In the genomic region with DNA sequence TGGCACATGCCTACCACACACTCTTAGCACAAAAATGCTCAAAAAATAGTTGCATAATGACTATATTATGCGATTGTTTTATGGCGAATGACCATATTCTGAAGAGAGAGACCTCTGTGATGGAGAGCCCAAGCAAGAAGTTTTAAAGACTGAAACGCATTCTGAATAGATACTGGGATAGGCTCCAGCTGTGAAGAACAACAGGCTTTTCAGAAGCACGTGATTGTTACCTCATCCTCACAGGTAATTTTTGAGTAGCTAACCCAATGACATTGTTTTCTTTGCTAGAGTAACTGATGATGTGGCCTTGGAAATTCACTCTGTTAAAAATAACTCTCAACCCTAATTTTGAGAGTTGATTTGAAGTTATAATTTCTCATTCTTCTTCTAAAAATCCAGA, we compare ENCODE assay signal across 1 cellular context.
TF ChIP-seq lines count a peak whose summit lies in the region.

No MANE protein-coding gene starts in this region.

TF ChIP-seq in H1, 55 proteins besides CTCF, POLR2A, EP300 and RAD21:
- TF ChIP-seq ASH2L (IDR thresholded peaks at IDR 0.05; ENCODE audit: low read length): peak; percentile 22
- TF ChIP-seq CREB1 (IDR thresholded peaks at IDR 0.05): no peak
- TF ChIP-seq NRF1 (IDR thresholded peaks at IDR 0.05; ENCODE audit: low read depth, low read length): no peak
- TF ChIP-seq HDAC6 (IDR thresholded peaks at IDR 0.05; ENCODE audit: low read depth, low read length): no peak
- TF ChIP-seq, protein P1, sequence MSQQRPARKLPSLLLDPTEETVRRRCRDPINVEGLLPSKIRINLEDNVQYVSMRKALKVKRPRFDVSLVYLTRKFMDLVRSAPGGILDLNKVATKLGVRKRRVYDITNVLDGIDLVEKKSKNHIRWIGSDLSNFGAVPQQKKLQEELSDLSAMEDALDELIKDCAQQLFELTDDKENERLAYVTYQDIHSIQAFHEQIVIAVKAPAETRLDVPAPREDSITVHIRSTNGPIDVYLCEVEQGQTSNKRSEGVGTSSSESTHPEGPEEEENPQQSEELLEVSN (IDR thresholded peaks at IDR 0.05): peak; percentile 47; the same call in 1 of the 2 replicates
- peak; percentile 65 for TF ChIP-seq MAX (IDR thresholded peaks at IDR 0.05)
- TF ChIP-seq EZH2 (IDR thresholded peaks at IDR 0.05; ENCODE audit: low read depth, low read length, severe bottlenecking): no peak
- 0 out of 2 replicates have a peak, but pooled peaks have one; percentile 0 for TF ChIP-seq CEBPB (IDR thresholded peaks at IDR 0.05; ENCODE audit: low read depth, low read length)
